ENCODE assay signal across 1 cellular context in genomic region chr15:74635228-74635627, GRCh38.
TF ChIP-seq lines count a peak whose summit lies in the region.

No MANE protein-coding gene starts in this region.

TF ChIP-seq in HCT116, 20 proteins besides CTCF, POLR2A, EP300 and RAD21 (continued from another document):
- TF ChIP-seq REST (IDR thresholded peaks at IDR 0.05; ENCODE audit: low read depth) (no peak), EZH2 (IDR thresholded peaks at IDR 0.05) (no peak), ZNF274 (IDR thresholded peaks at IDR 0.05; ENCODE audit: low read depth, low read length) (no peak), FOSL1 (IDR thresholded peaks at IDR 0.05; ENCODE audit: low read depth) (no peak), ZFX (IDR thresholded peaks at IDR 0.05) (no peak)
